ENCODE assay signal across 14 cellular contexts in genomic region chr9:16817002-16817401, GRCh38. TPM values are rescaled to one million over a fixed set of nuclear protein-coding genes. Genes with fewer than 3 reads are reported as not detected.
DNase-seq lines count a peak whose midpoint lies in the region; ATAC-seq and TF ChIP-seq lines count a peak whose summit lies in the region.
"Had no signal": no experiment of that assay in that cellular context is flagged by ENCODE, and none has a peak within 500 bp of the region (broad histone marks: within the 10 kb centered on the region; RNA-seq: fewer than 3 reads in every experiment).

No MANE protein-coding gene starts in this region.

- H3F3A ChIP-seq in GM23248 (ENCODE audit: insufficient read depth) (no peaks in the 10 kb centered on the region), neural progenitor cell (ENCODE audit: low read depth) (peaks cover 4% of the 10 kb centered on the region)

- H3K4me1 Mint-ChIP-seq in neural progenitor cell = peaks cover 20% of the 10 kb centered on the region
- H3K4me1 Mint-ChIP-seq: CD8-positive, alpha-beta memory T cell had no signal

- DNase-seq in GM23248 = no peak
- DNase-seq in NCI-H526 treated with DMSO at 0.1 percent for 48 hours (lab: John Stamatoyannopoulos, UW) = peak; percentile 28
- DNase-seq in neural progenitor cell (ENCODE audit: low spot score) = no peak
- DNase-seq in DMS114 treated with DMSO at 0.1 percent for 48 hours (lab: John Stamatoyannopoulos, UW; ENCODE audit: unreplicated experiment) = no peak
- DNase-seq in colonic mucosa = no peak
- DNase-seq in globus pallidus (ENCODE audit: low spot score) = no peak
- DNase-seq: 8988T; AML-193; CD8-positive, alpha-beta memory T cell had no signal

- no peaks in the 10 kb centered on the region for H4K20me1 ChIP-seq in GM23248 (ENCODE audit: insufficient read depth)
- no peaks in the 10 kb centered on the region for H4K20me1 ChIP-seq in neural progenitor cell (ENCODE audit: low read depth)
- H4K20me1 ChIP-seq: BLaER1 had no signal

- H3K27me3 ChIP-seq in GM23248 (replicated peaks; ENCODE audit: insufficient read depth) = no peaks in the 10 kb centered on the region
- no peaks in the 10 kb centered on the region for H3K27me3 ChIP-seq in HUES48 (ENCODE audit: control insufficient read depth, insufficient read depth, low read length)
- H3K27me3 ChIP-seq in neural progenitor cell = no peaks in the 10 kb centered on the region
- H3K27me3 ChIP-seq in colonic mucosa = no peaks in the 10 kb centered on the region
- H3K27me3 ChIP-seq: BLaER1 had no signal

- H3K9ac ChIP-seq in GM23248 (no peak overlapping the region), HUES48 (ENCODE audit: low read depth, low read length) (no peak overlapping the region), neural progenitor cell (no peak overlapping the region), colonic mucosa (ENCODE audit: low read depth in 2 of 2, low read length in 2 of 2) (no peak overlapping the region)
- H3K9ac ChIP-seq: BLaER1 had no signal

- WGBS in GM23248 (ENCODE audit: low coverage in 1 of 2, low lambda C conversion rate in 2 of 2, missing lambda C conversion rate in 2 of 2), 2 experiments = 100% methylated on average over 2 of the region's 2 CpGs

- peaks cover 15% of the 10 kb centered on the region for H3K4me1 ChIP-seq in GM23248 (ENCODE audit: insufficient read depth)
- H3K4me1 ChIP-seq in HUES48 (ENCODE audit: control insufficient read depth, insufficient read depth, low read length) = peaks cover 38% of the 10 kb centered on the region
- H3K4me1 ChIP-seq in neural progenitor cell = peaks cover 22% of the 10 kb centered on the region
- no peaks in the 10 kb centered on the region for H3K4me1 ChIP-seq in colonic mucosa
- H3K4me1 ChIP-seq: BLaER1 had no signal

- intact Hi-C loops in colonic mucosa (cut with DNase I) = no loop called here

- 0 out of 2 replicates have a peak overlapping the region, but pooled peaks have one; percentile 3 for H3K27ac ChIP-seq in GM23248
- H3K27ac ChIP-seq in HUES48 (ENCODE audit: low read depth, low read length) = peak overlapping the region; percentile 37
- H3K27ac ChIP-seq in neural progenitor cell = no peak overlapping the region
- H3K27ac ChIP-seq in colonic mucosa = no peak overlapping the region
- H3K27ac ChIP-seq: BLaER1 had no signal

- no peaks in the 10 kb centered on the region for H3K9me3 ChIP-seq in GM23248 (ENCODE audit: low read depth)
- no peaks in the 10 kb centered on the region for H3K9me3 ChIP-seq in HUES48 (ENCODE audit: control insufficient read depth, insufficient read depth, low read length)
- no peaks in the 10 kb centered on the region for H3K9me3 ChIP-seq in neural progenitor cell (ENCODE audit: low read depth)
- H3K9me3 ChIP-seq in colonic mucosa = no peaks in the 10 kb centered on the region
- H3K9me3 ChIP-seq: BLaER1 had no signal

- H3K79me2 ChIP-seq in GM23248 (ENCODE audit: insufficient read depth) (peaks cover 86% of the 10 kb centered on the region), neural progenitor cell (ENCODE audit: low read depth) (no peaks in the 10 kb centered on the region)

- H3K27ac Mint-ChIP-seq in neural progenitor cell = no peak overlapping the region
- H3K27ac Mint-ChIP-seq: CD8-positive, alpha-beta memory T cell had no signal

- H3K9me3 Mint-ChIP-seq in neural progenitor cell = no peaks in the 10 kb centered on the region

- H2AFZ ChIP-seq in GM23248 (no peak overlapping the region), neural progenitor cell (replicated peaks) (peak overlapping the region; percentile 70)

- ATAC-seq in HG03354 (IDR thresholded peaks at IDR 0.05; ENCODE audit: poor library complexity, severe bottlenecking, unreplicated experiment) = no peak
- ATAC-seq: HCT116, HepG2 had no signal

- H3K4me3 ChIP-seq in GM23248 = no peak overlapping the region
- H3K4me3 ChIP-seq in HUES48 (ENCODE audit: low read depth, low read length) = no peak overlapping the region
- H3K4me3 ChIP-seq in neural progenitor cell = no peak overlapping the region
- no peak overlapping the region for H3K4me3 ChIP-seq in colonic mucosa
- H3K4me3 ChIP-seq: BLaER1 had no signal

- TF ChIP-seq CTCF in neural progenitor cell (IDR thresholded peaks at IDR 0.05) = no peak
- no peak for TF ChIP-seq CTCF in colonic mucosa (IDR thresholded peaks at IDR 0.05)

- H3K4me3 Mint-ChIP-seq in neural progenitor cell = no peak overlapping the region
- H3K4me3 Mint-ChIP-seq: CD8-positive, alpha-beta memory T cell had no signal

- H3K4me2 ChIP-seq in GM23248 (ENCODE audit: unreplicated experiment) (no peak overlapping the region), neural progenitor cell (peak overlapping the region; percentile 58)
- H3K4me2 ChIP-seq: BLaER1 had no signal

- no peaks in the 10 kb centered on the region for H3K27me3 Mint-ChIP-seq in neural progenitor cell (ENCODE audit: insufficient read depth, low read depth)
- H3K27me3 Mint-ChIP-seq: CD8-positive, alpha-beta memory T cell had no signal

- H3K36me3 Mint-ChIP-seq in neural progenitor cell = peaks cover 2% of the 10 kb centered on the region
- H3K36me3 Mint-ChIP-seq: CD8-positive, alpha-beta memory T cell had no signal

- in situ Hi-C loops in GM23248 (cut with MboI) = no loop called here

- H3K9me2 ChIP-seq in GM23248 (ENCODE audit: insufficient read depth) = no peaks in the 10 kb centered on the region

- H3K36me3 ChIP-seq in GM23248 (ENCODE audit: low read depth) (no peaks in the 10 kb centered on the region), HUES48 (ENCODE audit: control insufficient read depth, insufficient read depth, low read length) (no peaks in the 10 kb centered on the region), neural progenitor cell (no peaks in the 10 kb centered on the region), colonic mucosa (no peaks in the 10 kb centered on the region)
- H3K36me3 ChIP-seq: BLaER1 had no signal

RNA-seq across cellular contexts. Expression of gene BNC2, which starts 53.5 kb away (rescaled TPM):
- 18.5 and 18.6 TPM in 2 replicates for total RNA-seq in GM23248 (2014; rRNA removed; shearing (Covaris generic))
- polyA plus RNA-seq in GM23248 (2016; fragmentation: Nextera tagmentation; extraction: Ambion mirVana) = 13.8 and 15.1 TPM in 2 replicates
- total RNA-seq in neural progenitor cell (ENCODE audit: low replicate concordance) = 1.2 and 2.4 TPM in 2 replicates
- total RNA-seq in colonic mucosa = 10 to 100 TPM in 1 of 2 donors, 1 to 10 TPM in 1; 2.1 to 20.0 TPM
- total RNA-seq: HepG2 had no signal
- polyA plus RNA-seq: CD8-positive, alpha-beta memory T cell; HepG2 had no signal

Comparison
In these comparisons a context has a peak if more than half of its experiments do, and no peak if none do; other contexts are left out.
1. H3K27ac ChIP-seq: peak in GM23248 (single experiment) and HUES48 (single experiment); none in neural progenitor cell (single experiment) and colonic mucosa (single experiment).